ENCODE assay signal across 8 cellular contexts in genomic region chr2:73290049-73290839, GRCh38. TPM values are rescaled to one million over a fixed set of nuclear protein-coding genes. Genes with fewer than 3 reads are reported as not detected.
DNase-seq lines count a peak whose midpoint lies in the region; ATAC-seq and TF ChIP-seq lines count a peak whose summit lies in the region.

No MANE protein-coding gene starts in this region.

- H3K4me3 Mint-ChIP-seq in natural killer cell, result no peak overlapping the region

- H3K27ac ChIP-seq in SU-DHL-6 (ENCODE audit: low read depth, low read length) (no peak overlapping the region), stomach (no peak overlapping the region)

- no peaks in the 10 kb centered on the region for H4K20me1 ChIP-seq in SU-DHL-6 (ENCODE audit: low read depth, low read length)

- no peak overlapping the region for H2AFZ ChIP-seq in SU-DHL-6 (ENCODE audit: low read depth, low read length, severe bottlenecking)

- H3K36me3 ChIP-seq in SU-DHL-6 (ENCODE audit: low read length) (no peaks in the 10 kb centered on the region), stomach (no peaks in the 10 kb centered on the region)

- no peaks in the 10 kb centered on the region for H3K27me3 ChIP-seq in SU-DHL-6 (ENCODE audit: low read length)
- H3K27me3 ChIP-seq in stomach, result peaks cover 20 to 98% (median 47%) of the 10 kb centered on the region in 3 donors

- H3K9ac ChIP-seq in SU-DHL-6 (ENCODE audit: low read length), result no peak overlapping the region

- H3K36me3 Mint-ChIP-seq in natural killer cell, result no peaks in the 10 kb centered on the region

- H3K4me1 ChIP-seq in stomach, result peaks cover 19 to 34% (median 29%) of the 10 kb centered on the region in 4 donors

- intact Hi-C loops in natural killer cell (cut with micrococcal nuclease), result loop anchor here (5.0 kb wide), 1 partner anchor 78 kb away; the partner anchor contains the start of gene SMYD5
- intact Hi-C loops in stomach (cut with DNase I; ENCODE audit: low total_unique reads), result no loop called here

- H3K9me3 ChIP-seq in SU-DHL-6 (ENCODE audit: insufficient read depth, low read length) (no peaks in the 10 kb centered on the region), stomach (peaks cover 0 to 6% (median 2%) of the 10 kb centered on the region in 4 donors)

- no peak for TF ChIP-seq POLR2A in stomach (IDR thresholded peaks at IDR 0.05)

- DNase-seq in activated effector memory CD4-positive, alpha-beta T cell treated with anti-CD3 and anti-CD28 coated beads, Interleukin-2, amount 50 U/mL, for 16 hours, result peak; percentile 78
- no peak for DNase-seq in activated effector memory CD4-positive, alpha-beta T cell treated with Interleukin-2 at 50 U/mL for 16 hours
- peak; percentile 52 for DNase-seq in MV-4-11 (lab: John Stamatoyannopoulos, UW)
- peak; percentile 80 for DNase-seq in cerebellum (ENCODE audit: low spot score)
- no peak for DNase-seq in natural killer cell
- DNase-seq in stomach, result no peak

- peak; percentile 69 for TF ChIP-seq CTCF in SU-DHL-6 (IDR thresholded peaks at IDR 0.05; ENCODE audit: insufficient read depth, low read length, poor library complexity, severe bottlenecking)
- TF ChIP-seq CTCF in natural killer cell (IDR thresholded peaks at IDR 0.05), result peak; percentile 59
- peak in 3 of 7 experiments; percentile 13 to 45 (median 16) for TF ChIP-seq CTCF in stomach (IDR thresholded peaks at IDR 0.05)

- H3K4me3 ChIP-seq in SU-DHL-6 (ENCODE audit: insufficient read depth, low read length, poor library complexity, severe bottlenecking) (no peak overlapping the region), stomach (no peak overlapping the region)

- H3K9me3 Mint-ChIP-seq in natural killer cell, result no peaks in the 10 kb centered on the region

- H3K9me2 ChIP-seq in SU-DHL-6 (replicated peaks; ENCODE audit: insufficient read depth, low read length), result no peaks in the 10 kb centered on the region

- 54 to 60% (median 58%) methylated on average over 6 of the region's 6 CpGs for WGBS in stomach, 5 donors

- no peak overlapping the region for H3K4me2 ChIP-seq in SU-DHL-6 (ENCODE audit: low read depth, low read length, poor library complexity, severe bottlenecking)

- no peaks in the 10 kb centered on the region for H3K79me2 ChIP-seq in SU-DHL-6 (ENCODE audit: insufficient read depth, low read length)

- peaks cover 15 to 18% of the 10 kb centered on the region in 2 donors for H3K4me1 Mint-ChIP-seq in natural killer cell

- ATAC-seq in natural killer cell (no peak), HG03460 (IDR thresholded peaks at IDR 0.05; ENCODE audit: unreplicated experiment) (no peak)

- H3K27me3 Mint-ChIP-seq in natural killer cell (ENCODE audit: low read depth in 2 of 2), result peaks cover 39% of the 10 kb centered on the region in 2 donors

- peak overlapping the region in 1 of 2 donors; percentile 59 for H3K27ac Mint-ChIP-seq in natural killer cell

- no peak for TF ChIP-seq EP300 in stomach (IDR thresholded peaks at IDR 0.05)

- H3F3A ChIP-seq in SU-DHL-6 (ENCODE audit: insufficient read depth), result 0 out of 2 replicates have a peak, but pooled peaks cover 3% of the 10 kb centered on the region

RNA-seq across cellular contexts. Expression of gene EGR4, which starts 3.1 kb away (rescaled TPM):
- total RNA-seq in cerebellum (0.09 TPM), natural killer cell (1 to 10 TPM in 2 of 3 donors, under 1 TPM in 1; 0.28 to 2.6 (median 1.1) TPM), stomach (not detected)
- under 1 TPM in 2 of 3 donors, not detected in 1; 0.05 to 0.31 TPM for polyA plus RNA-seq in stomach

RNA-seq across cellular contexts. Expression of gene FBXO41, which starts 6.0 kb away (rescaled TPM):
- total RNA-seq in cerebellum (17.1 TPM), natural killer cell (10 to 100 TPM; 11.5 to 16.4 (median 13.8) TPM), stomach (10 to 100 TPM in 1 of 5 donors, 1 to 10 TPM in 3, under 1 TPM in 1; 0.55 to 16.8 (median 4.0) TPM)
- 1 to 10 TPM in 1 of 3 donors, under 1 TPM in 2; 0.62 to 1.4 (median 0.80) TPM for polyA plus RNA-seq in stomach

RNA-seq across cellular contexts. Expression of gene CCT7, which starts 56.1 kb away (rescaled TPM):
- 96.3 TPM for total RNA-seq in cerebellum
- 100 to 1,000 TPM in 2 of 3 donors, 10 to 100 TPM in 1; 82.3 to 114 (median 112) TPM for total RNA-seq in natural killer cell
- total RNA-seq in stomach, result 100 to 1,000 TPM; 124 to 243 (median 145) TPM
- 100 to 1,000 TPM; 140 to 159 (median 150) TPM for polyA plus RNA-seq in stomach

RNA-seq across cellular contexts. Expression of gene PRADC1, which starts 57.2 kb away (rescaled TPM):
- total RNA-seq in cerebellum (6.4 TPM), natural killer cell (1 to 10 TPM; 8.3 to 9.7 (median 9.1) TPM), stomach (100 to 1,000 TPM in 1 of 5 donors, 10 to 100 TPM in 2, 1 to 10 TPM in 2; 7.1 to 123 (median 18.7) TPM)
- 10 to 100 TPM; 21.5 to 45.9 (median 30.1) TPM for polyA plus RNA-seq in stomach

Comparison
In these comparisons a context has a peak if more than half of its experiments do, and no peak if none do; other contexts are left out.
1. DNase-seq: peak in activated effector memory CD4-positive, alpha-beta T cell treated with anti-CD3 and anti-CD28 coated beads, Interleukin-2, amount 50 U/mL, for 16 hours (single experiment), MV-4-11 (single experiment) and cerebellum (single experiment); none in activated effector memory CD4-positive, alpha-beta T cell treated with Interleukin-2 at 50 U/mL for 16 hours (single experiment), natural killer cell (single experiment) and stomach (single experiment).